20 cellular contexts compared by ENCODE assay signal in the genomic region with DNA sequence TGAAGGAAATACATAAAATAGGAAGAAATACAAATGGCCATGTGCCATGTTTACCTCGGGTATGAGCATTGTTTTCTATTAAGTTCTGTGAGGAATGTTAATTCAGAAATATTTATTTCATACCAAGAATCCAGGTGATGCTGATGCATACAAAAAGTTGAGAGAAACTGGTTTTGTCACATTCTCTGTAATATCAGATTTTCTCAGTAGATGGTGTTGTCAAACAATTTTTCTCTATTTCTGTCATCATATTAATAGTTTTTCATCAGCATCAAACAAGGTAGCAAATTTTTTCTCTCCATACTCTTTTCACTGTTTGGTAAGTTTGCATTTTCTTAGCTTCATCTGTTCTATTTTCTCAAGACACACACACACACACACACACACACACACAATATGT.
DNase-seq lines count a peak whose midpoint lies in the region; TF ChIP-seq lines count a peak whose summit lies in the region.
"Had no signal": no experiment of that assay in that cellular context is flagged by ENCODE, and none has a peak within 500 bp of the region (broad histone marks: within the 10 kb centered on the region; RNA-seq: fewer than 3 reads in every experiment).

No MANE protein-coding gene starts in this region.

- peak; percentile 28 for TF ChIP-seq CTCF in OCI-LY3 (IDR thresholded peaks at IDR 0.05; ENCODE audit: low read depth, low read length)
- peak; percentile 28 for TF ChIP-seq CTCF in hepatocyte (IDR thresholded peaks at IDR 0.05; ENCODE audit: poor library complexity)

- H3K9me3 ChIP-seq in OCI-LY3 (ENCODE audit: insufficient read depth, low read length) = no peaks in the 10 kb centered on the region
- H3K9me3 ChIP-seq in hepatocyte (ENCODE audit: low read depth) = no peaks in the 10 kb centered on the region
- H3K9me3 ChIP-seq: A549, Caco-2, HAP-1 had no signal

- no peaks in the 10 kb centered on the region for H3K4me1 ChIP-seq in OCI-LY3 (ENCODE audit: low read length)
- no peaks in the 10 kb centered on the region for H3K4me1 ChIP-seq in hepatocyte (ENCODE audit: insufficient read depth)
- H3K4me1 ChIP-seq: A549, Caco-2, HAP-1 had no signal

- H2AFZ ChIP-seq in OCI-LY3 (ENCODE audit: low read depth, low read length) (no peak overlapping the region), hepatocyte (no peak overlapping the region)
- H2AFZ ChIP-seq: GM23338 had no signal

- WGBS in hepatocyte (ENCODE audit: low lambda C conversion rate, missing lambda C conversion rate) = 86% methylated on average over 1 of the region's 1 CpG

- no peaks in the 10 kb centered on the region for H4K20me1 ChIP-seq in OCI-LY3 (ENCODE audit: insufficient read depth, low read length)
- H4K20me1 ChIP-seq in hepatocyte (ENCODE audit: insufficient read depth, poor library complexity, severe bottlenecking) = no peaks in the 10 kb centered on the region

- H3K79me2 ChIP-seq in OCI-LY3 (ENCODE audit: low read length) (no peaks in the 10 kb centered on the region), hepatocyte (no peaks in the 10 kb centered on the region)

- H3K4me2 ChIP-seq in OCI-LY3 (ENCODE audit: low read length) (no peak overlapping the region), hepatocyte (no peak overlapping the region)
- H3K4me2 ChIP-seq: A549, GM23338 had no signal

- no peaks in the 10 kb centered on the region for H3K9me2 ChIP-seq in hepatocyte (replicated peaks; ENCODE audit: insufficient read depth)

- H3K4me3 ChIP-seq in OCI-LY3 (ENCODE audit: low read length) (no peak overlapping the region), hepatocyte (no peak overlapping the region)
- H3K4me3 ChIP-seq: A549, GM23338, HAP-1 had no signal

- H3K9ac ChIP-seq in OCI-LY3 (ENCODE audit: low read length) = no peak overlapping the region

- no peak overlapping the region for H3K27ac ChIP-seq in OCI-LY3 (ENCODE audit: low read length)
- H3K27ac ChIP-seq in hepatocyte = no peak overlapping the region
- H3K27ac ChIP-seq: A549 had no signal

- peak; percentile 5 for DNase-seq in NCI-H1105 treated with DMSO at 0.1 percent for 48 hours (lab: John Stamatoyannopoulos, UW)
- no peak for DNase-seq in NCI-H1105 (lab: John Stamatoyannopoulos, UW)
- peak; percentile 5 for DNase-seq in SK-MEL-5 (ENCODE audit: low read depth, low spot score)
- no peak for DNase-seq in hepatocyte (ENCODE audit: low spot score)
- DNase-seq in COR-L47 (lab: John Stamatoyannopoulos, UW) = no peak
- DNase-seq in NCI-H128 (lab: John Stamatoyannopoulos, UW; ENCODE audit: unreplicated experiment) = no peak
- DNase-seq in AG20443 (ENCODE audit: low spot score) = no peak
- DNase-seq: 8988T; ACHN; C1 segment of cervical spinal cord; Caco-2; CD4-positive, alpha-beta memory T cell; DMS153; DMS79 treated with DMSO at 0.1 percent for 48 hours; GF-D8; HFFc6 had no signal

- in situ Hi-C loops in SK-MEL-5 (cut with HindIII; ENCODE audit: low pct_unique_long_range_greater_than_20kb, low sequenced_read_pairs) = no loop called here

- H3K36me3 ChIP-seq in OCI-LY3 (replicated peaks; ENCODE audit: low read depth, low read length) = no peaks in the 10 kb centered on the region
- H3K36me3 ChIP-seq in hepatocyte (replicated peaks; ENCODE audit: insufficient read depth, low read depth) = no peaks in the 10 kb centered on the region
- H3K36me3 ChIP-seq: HAP-1 had no signal

- H3K27me3 ChIP-seq in OCI-LY3 (ENCODE audit: low read depth, low read length) (no peaks in the 10 kb centered on the region), hepatocyte (no peaks in the 10 kb centered on the region)

Comparison
In these comparisons a context has a peak if more than half of its experiments do, and no peak if none do; other contexts are left out.
1. DNase-seq: peak in NCI-H1105 treated with DMSO at 0.1 percent for 48 hours (single experiment) and SK-MEL-5 (single experiment); none in NCI-H1105 (single experiment), hepatocyte (single experiment), COR-L47 (single experiment), NCI-H128 (single experiment) and AG20443 (single experiment).